Comparison of ENCODE assay signal across 12 cellular contexts in the genomic region with DNA sequence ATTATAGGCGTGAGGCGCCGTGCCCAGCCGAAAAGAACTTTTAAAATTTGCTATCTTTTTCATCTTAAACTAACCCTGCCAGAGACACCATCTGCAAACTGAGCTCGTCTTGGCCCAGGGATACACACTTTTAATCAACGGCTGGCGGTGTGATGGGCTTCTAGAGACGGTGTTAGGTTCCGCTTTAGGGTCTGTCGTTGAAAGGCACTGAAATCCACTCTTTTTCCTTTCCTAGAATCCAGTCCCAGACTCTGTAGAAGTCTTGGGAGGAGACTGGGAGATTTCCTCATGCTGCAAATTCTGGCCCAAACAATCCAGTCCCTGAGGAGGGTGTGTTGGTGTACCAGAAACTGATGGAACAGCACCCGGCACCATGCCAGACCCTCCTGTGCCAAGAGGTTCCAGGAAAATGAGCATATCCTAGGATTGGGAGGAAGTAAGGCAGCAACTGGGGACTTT. TPM values are rescaled to one million over a fixed set of nuclear protein-coding genes. Genes with fewer than 3 reads are reported as not detected.
DNase-seq lines count a peak whose midpoint lies in the region; ATAC-seq, FAIRE-seq and TF ChIP-seq lines count a peak whose summit lies in the region.
"Had no signal": no experiment of that assay in that cellular context is flagged by ENCODE, and none has a peak within 500 bp of the region (broad histone marks: within the 10 kb centered on the region; RNA-seq: fewer than 3 reads in every experiment).

No MANE protein-coding gene starts in this region.

- no peaks in the 10 kb centered on the region for H3K36me3 ChIP-seq in MG63
- H3K36me3 ChIP-seq in esophagus squamous epithelium, result no peaks in the 10 kb centered on the region
- H3K36me3 ChIP-seq in thoracic aorta, result no peaks in the 10 kb centered on the region

- H3K4me3 ChIP-seq in MG63 (no peak overlapping the region), esophagus squamous epithelium (no peak overlapping the region), thoracic aorta (no peak overlapping the region)

- H3K9me3 ChIP-seq in MG63, result no peaks in the 10 kb centered on the region
- no peaks in the 10 kb centered on the region for H3K9me3 ChIP-seq in esophagus squamous epithelium
- no peaks in the 10 kb centered on the region for H3K9me3 ChIP-seq in thoracic aorta

- FAIRE-seq in GM12892 (lab: Jason Lieb, UNC), result no peak
- FAIRE-seq: small intestine had no signal

- DNase-seq in MG63 (peak; percentile 65), esophagus squamous epithelium (lab: John Stamatoyannopoulos, UW) (no peak), medulla oblongata (ENCODE audit: extremely low spot score) (peak; percentile 60), thoracic aorta (ENCODE audit: low spot score) (peak; percentile 64), GM12892 (ENCODE audit: insufficient read length) (no peak)
- DNase-seq in stimulated activated CD8-positive, alpha-beta memory T cell treated with anti-CD3 and anti-CD28 coated beads, Interleukin-4, amount 100 ng/mL, for 48 hours, result no peak
- DNase-seq: activated CD4-positive, alpha-beta memory T cell treated with anti-CD3 and anti-CD28 coated beads for 36 hours; activated naive CD8-positive, alpha-beta T cell treated with anti-CD3 and anti-CD28 coated beads, Interleukin-2, amount 50 U/mL, for 24 hours; small intestine had no signal

- 64 to 75% methylated on average over 10 to 11 of the region's 11 CpGs for WGBS in esophagus squamous epithelium, 2 donors

- H3K27ac ChIP-seq in esophagus squamous epithelium (peak overlapping the region in 3 of 4 donors; percentile 51 to 74 (median 69)), thoracic aorta (peak overlapping the region in 1 of 2 donors; percentile 55)
- H3K27ac ChIP-seq: epithelial cell of prostate had no signal

- H3K27me3 ChIP-seq in MG63, result no peaks in the 10 kb centered on the region
- H3K27me3 ChIP-seq in esophagus squamous epithelium, result peaks cover 0 to 4% (median 0%) of the 10 kb centered on the region in 4 donors
- H3K27me3 ChIP-seq in thoracic aorta (replicated peaks; ENCODE audit: insufficient read depth), result no peaks in the 10 kb centered on the region

- peak; percentile 85 for ATAC-seq in thoracic aorta (ENCODE audit: insufficient number of reproducible peaks, low FRiP score, low read depth)
- no peak for ATAC-seq in HG03039 (IDR thresholded peaks at IDR 0.05; ENCODE audit: unreplicated experiment)
- no peak for ATAC-seq in GM21619 (IDR thresholded peaks at IDR 0.05; ENCODE audit: unreplicated experiment)
- ATAC-seq: activated naive CD8-positive, alpha-beta T cell treated with anti-CD3 and anti-CD28 coated beads, Interleukin-2, amount 50 U/mL, for 24 hours had no signal

- peaks cover 0 to 23% (median 17%) of the 10 kb centered on the region in 3 donors for H3K4me1 ChIP-seq in esophagus squamous epithelium
- peaks cover 5% of the 10 kb centered on the region in 2 donors for H3K4me1 ChIP-seq in thoracic aorta (ENCODE audit: control insufficient read depth in 1 of 2, low read depth in 2 of 2)

- TF ChIP-seq POLR2A in esophagus squamous epithelium (IDR thresholded peaks at IDR 0.05), result no peak
- TF ChIP-seq POLR2A in GM12892 (IDR thresholded peaks at IDR 0.05; ENCODE audit: low read depth, low read length), result no peak

- intact Hi-C loops in esophagus squamous epithelium (cut with DNase I), result no loop called here

- TF ChIP-seq CTCF in esophagus squamous epithelium (IDR thresholded peaks at IDR 0.05) (no peak), thoracic aorta (IDR thresholded peaks at IDR 0.05) (no peak)

RNA-seq across cellular contexts. Expression of a gene that starts 52.0 kb away (rescaled TPM):
- 9.2 and 17.2 TPM in 2 replicates for total RNA-seq in MG63 (2014; rRNA removed; shearing (Covaris generic); ENCODE audit: low replicate concordance)
- total RNA-seq in esophagus squamous epithelium (10 to 100 TPM; 25.5 to 33.0 (median 29.7) TPM), thoracic aorta (10 to 100 TPM; 27.5 to 70.7 TPM)
- polyA plus RNA-seq in GM12892 (2012; ENCODE audit: missing spikeins), result 6.3 TPM

Comparison
In these comparisons a context has a peak if more than half of its experiments do, and no peak if none do; other contexts are left out.
1. DNase-seq: peak in MG63 (single experiment), medulla oblongata (single experiment) and thoracic aorta (single experiment); none in esophagus squamous epithelium (single experiment), GM12892 (single experiment) and stimulated activated CD8-positive, alpha-beta memory T cell treated with anti-CD3 and anti-CD28 coated beads, Interleukin-4, amount 100 ng/mL, for 48 hours (single experiment).